In genomic region chr18:21955757-21956652, GRCh38 we compare ENCODE assay signal across 8 cellular contexts.
DNase-seq lines count a peak whose midpoint lies in the region; ATAC-seq and TF ChIP-seq lines count a peak whose summit lies in the region.

No MANE protein-coding gene starts in this region.

- H3K27me3 Mint-ChIP-seq in naive thymus-derived CD4-positive, alpha-beta T cell, result peaks cover 8 to 30% (median 11%) of the 10 kb centered on the region in 5 donors

- peak; percentile 99 for TF ChIP-seq CTCF in epithelial cell of proximal tubule (conservative IDR thresholded peaks at IDR 0.05; ENCODE audit: low read depth, low read length)

- H3K36me3 Mint-ChIP-seq in naive thymus-derived CD4-positive, alpha-beta T cell, result no peaks in the 10 kb centered on the region
- no peaks in the 10 kb centered on the region for H3K36me3 Mint-ChIP-seq in stimulated activated effector memory CD8-positive, alpha-beta T cell treated with anti-CD3 and anti-CD28 coated beads, Interleukin-12 subunit alpha, Interleukin-12 subunit beta, amount 100 ng/mL, for 72 hours

- peaks cover 0 to 2% (median 0%) of the 10 kb centered on the region in 7 donors for H3K4me1 Mint-ChIP-seq in naive thymus-derived CD4-positive, alpha-beta T cell
- no peaks in the 10 kb centered on the region for H3K4me1 Mint-ChIP-seq in stimulated activated effector memory CD8-positive, alpha-beta T cell treated with anti-CD3 and anti-CD28 coated beads, Interleukin-12 subunit alpha, Interleukin-12 subunit beta, amount 100 ng/mL, for 72 hours

- ATAC-seq in GM19467 (IDR thresholded peaks at IDR 0.05; ENCODE audit: unreplicated experiment) (peak; percentile 91), HG03565 (IDR thresholded peaks at IDR 0.05; ENCODE audit: unreplicated experiment) (peak; percentile 99)
- ATAC-seq in naive thymus-derived CD4-positive, alpha-beta T cell, result peak; percentile 92
- ATAC-seq in stimulated activated effector memory CD8-positive, alpha-beta T cell treated with anti-CD3 and anti-CD28 coated beads, Interleukin-12 subunit alpha, Interleukin-12 subunit beta, amount 100 ng/mL, for 72 hours, result peak; percentile 96

- H3K4me3 ChIP-seq in NT2/D1 (ENCODE audit: insufficient read length, low read depth), result no peak overlapping the region
- H3K4me3 ChIP-seq in epithelial cell of proximal tubule (ENCODE audit: low read depth, low read length), result no peak overlapping the region
- no peak overlapping the region for H3K4me3 ChIP-seq in naive thymus-derived CD4-positive, alpha-beta T cell (ENCODE audit: low read length)

- H3K9me3 Mint-ChIP-seq in naive thymus-derived CD4-positive, alpha-beta T cell, result no peaks in the 10 kb centered on the region
- H3K9me3 Mint-ChIP-seq in stimulated activated effector memory CD8-positive, alpha-beta T cell treated with anti-CD3 and anti-CD28 coated beads, Interleukin-12 subunit alpha, Interleukin-12 subunit beta, amount 100 ng/mL, for 72 hours, result no peaks in the 10 kb centered on the region

- CTCF ChIA-PET in naive thymus-derived CD4-positive, alpha-beta T cell (lab: Charles Lee), result interaction anchor here (0.6 to 1.7 kb wide), 4 partner anchors 510 to 763 kb away, joined by 3 to 7 read pairs (median 5); no protein-coding TSS in a partner anchor

- no peak overlapping the region for H3K27ac Mint-ChIP-seq in naive thymus-derived CD4-positive, alpha-beta T cell
- no peak overlapping the region for H3K27ac Mint-ChIP-seq in stimulated activated effector memory CD8-positive, alpha-beta T cell treated with anti-CD3 and anti-CD28 coated beads, Interleukin-12 subunit alpha, Interleukin-12 subunit beta, amount 100 ng/mL, for 72 hours

- POLR2A ChIA-PET in naive thymus-derived CD4-positive, alpha-beta T cell (lab: Charles Lee), result no interaction called here

- no peaks in the 10 kb centered on the region for H3K4me1 ChIP-seq in NT2/D1 (ENCODE audit: insufficient read depth, insufficient read length)
- no peaks in the 10 kb centered on the region for H3K4me1 ChIP-seq in naive thymus-derived CD4-positive, alpha-beta T cell (ENCODE audit: control insufficient read depth in 2 of 2, insufficient read depth in 2 of 2, low read length in 2 of 2)

- no peak overlapping the region for H3K9ac ChIP-seq in NT2/D1 (ENCODE audit: insufficient read length, low read depth)

- no peak overlapping the region for H3K27ac ChIP-seq in naive thymus-derived CD4-positive, alpha-beta T cell (ENCODE audit: low read depth, low read length)

- no peaks in the 10 kb centered on the region for H3K9me3 ChIP-seq in NT2/D1 (ENCODE audit: insufficient read depth, low read length)
- no peaks in the 10 kb centered on the region for H3K9me3 ChIP-seq in naive thymus-derived CD4-positive, alpha-beta T cell (ENCODE audit: control insufficient read depth in 2 of 3, low read length in 3 of 3)

- H3K36me3 ChIP-seq in NT2/D1 (ENCODE audit: insufficient read depth, insufficient read length, low read length), result no peaks in the 10 kb centered on the region
- no peaks in the 10 kb centered on the region for H3K36me3 ChIP-seq in naive thymus-derived CD4-positive, alpha-beta T cell (ENCODE audit: control insufficient read depth in 2 of 3, insufficient read depth in 3 of 3, low read length in 3 of 3)

- DNase-seq in COR-L47 (lab: John Stamatoyannopoulos, UW) (peak; percentile 53), NT2/D1 (ENCODE audit: low read depth, low spot score) (peak; percentile 25), epithelial cell of proximal tubule (ENCODE audit: low read depth) (peak; percentile 1)
- peak; percentile 57 for DNase-seq in activated CD8-positive, alpha-beta memory T cell treated with anti-CD3 and anti-CD28 coated beads, Interleukin-2, amount 50 U/mL, for 24 hours (ENCODE audit: extremely low read depth)
- DNase-seq in naive thymus-derived CD4-positive, alpha-beta T cell, result peak; percentile 32 to 77 (median 59)
- peak; percentile 72 to 84 for DNase-seq in stimulated activated effector memory CD8-positive, alpha-beta T cell treated with anti-CD3 and anti-CD28 coated beads, Interleukin-12 subunit alpha, Interleukin-12 subunit beta, amount 100 ng/mL, for 72 hours (ENCODE audit: low spot score in 2 of 2)

- intact Hi-C loops in naive thymus-derived CD4-positive, alpha-beta T cell (cut with micrococcal nuclease), result loop anchor here in 1 of 2 donors (1.0 to 10.0 kb wide), 5 partner anchors 59 to 761 kb away; no protein-coding TSS in a partner anchor

- H3K4me3 Mint-ChIP-seq in naive thymus-derived CD4-positive, alpha-beta T cell, result no peak overlapping the region
- no peak overlapping the region for H3K4me3 Mint-ChIP-seq in stimulated activated effector memory CD8-positive, alpha-beta T cell treated with anti-CD3 and anti-CD28 coated beads, Interleukin-12 subunit alpha, Interleukin-12 subunit beta, amount 100 ng/mL, for 72 hours

- H3K27me3 ChIP-seq in NT2/D1 (ENCODE audit: insufficient read depth, insufficient read length), result no peaks in the 10 kb centered on the region
- no peaks in the 10 kb centered on the region for H3K27me3 ChIP-seq in naive thymus-derived CD4-positive, alpha-beta T cell (ENCODE audit: control insufficient read depth in 2 of 2, insufficient read depth in 2 of 2, low read length in 2 of 2)

Comparison
In these comparisons a context has a peak if more than half of its experiments do, and no peak if none do; other contexts are left out.
1. DNase-seq: peak in every context shown above with its lines; median percentile 78 in stimulated activated effector memory CD8-positive, alpha-beta T cell treated with anti-CD3 and anti-CD28 coated beads, Interleukin-12 subunit alpha, Interleukin-12 subunit beta, amount 100 ng/mL, for 72 hours; 59 in naive thymus-derived CD4-positive, alpha-beta T cell; 57 in activated CD8-positive, alpha-beta memory T cell treated with anti-CD3 and anti-CD28 coated beads, Interleukin-2, amount 50 U/mL, for 24 hours; 53 in COR-L47; 25 in NT2/D1; 1 in epithelial cell of proximal tubule.